Comparison of ENCODE assay signal across 12 cellular contexts in genomic region chr5:61177716-61178115, GRCh38. TPM values are rescaled to one million over a fixed set of nuclear protein-coding genes. Genes with fewer than 3 reads are reported as not detected.
DNase-seq lines count a peak whose midpoint lies in the region; ATAC-seq and TF ChIP-seq lines count a peak whose summit lies in the region.
"Had no signal": no experiment of that assay in that cellular context is flagged by ENCODE, and none has a peak within 500 bp of the region (broad histone marks: within the 10 kb centered on the region; RNA-seq: fewer than 3 reads in every experiment).

No MANE protein-coding gene starts in this region.

- H3K27me3 ChIP-seq in hepatocyte (no peaks in the 10 kb centered on the region), smooth muscle cell (ENCODE audit: low read depth) (no peaks in the 10 kb centered on the region), testis (no peaks in the 10 kb centered on the region)

- no peaks in the 10 kb centered on the region for H3K4me1 ChIP-seq in hepatocyte (ENCODE audit: insufficient read depth)
- no peaks in the 10 kb centered on the region for H3K4me1 ChIP-seq in smooth muscle cell (ENCODE audit: low read depth)
- H3K4me1 ChIP-seq in testis, result no peaks in the 10 kb centered on the region

- no peaks in the 10 kb centered on the region for H3K36me3 Mint-ChIP-seq in activated naive CD4-positive, alpha-beta T cell treated with anti-CD3 and anti-CD28 coated beads, Interleukin-2, amount 50 U/mL, for 72 hours

- intact Hi-C loops in testis (cut with DNase I; ENCODE audit: low total_unique reads), result no loop called here

- peaks cover 0 to 4% of the 10 kb centered on the region in 2 donors for H3K9me3 Mint-ChIP-seq in activated naive CD4-positive, alpha-beta T cell treated with anti-CD3 and anti-CD28 coated beads, Interleukin-2, amount 50 U/mL, for 72 hours

- H3K36me3 ChIP-seq in hepatocyte (replicated peaks; ENCODE audit: insufficient read depth, low read depth), result no peaks in the 10 kb centered on the region
- no peaks in the 10 kb centered on the region for H3K36me3 ChIP-seq in smooth muscle cell (ENCODE audit: low read depth)
- H3K36me3 ChIP-seq in testis (ENCODE audit: low read depth, missing control alignments), result no peaks in the 10 kb centered on the region

- WGBS in hepatocyte (ENCODE audit: low lambda C conversion rate, missing lambda C conversion rate), result 94% methylated on average over 7 of the region's 7 CpGs
- 82% methylated on average over 7 of the region's 7 CpGs for WGBS in smooth muscle cell (ENCODE audit: low lambda C conversion rate)
- 89 to 93% methylated on average over 7 of the region's 7 CpGs for WGBS in testis, 2 donors

- H3K27ac ChIP-seq in hepatocyte (no peak overlapping the region), smooth muscle cell (ENCODE audit: low read depth) (no peak overlapping the region), testis (no peak overlapping the region)
- H3K27ac ChIP-seq: epithelial cell of prostate had no signal

- peak; percentile 45 for DNase-seq in medulla oblongata (ENCODE audit: extremely low spot score)
- DNase-seq in activated naive CD4-positive, alpha-beta T cell treated with anti-CD3 and anti-CD28 coated beads, Interleukin-2, amount 50 U/mL, for 72 hours (ENCODE audit: low spot score in 2 of 2), result no peak
- DNase-seq in hepatocyte (ENCODE audit: low spot score), result no peak
- no peak for DNase-seq in smooth muscle cell (lab: John Stamatoyannopoulos, UW; ENCODE audit: unreplicated experiment)
- DNase-seq in testis, result no peak
- DNase-seq: activated CD8-positive, alpha-beta memory T cell treated with anti-CD3 and anti-CD28 coated beads, Interleukin-2, amount 50 U/mL, for 48 hours; NCI-H526; stimulated activated naive CD4-positive, alpha-beta T cell treated with Interleukin-2 at 50 U/mL for 16 hours had no signal

- ATAC-seq in GM18861 (IDR thresholded peaks at IDR 0.05; ENCODE audit: unreplicated experiment) (peak; percentile 66), GM21526 (IDR thresholded peaks at IDR 0.05; ENCODE audit: low FRiP score, unreplicated experiment) (peak; percentile 90), HG03103 (IDR thresholded peaks at IDR 0.05; ENCODE audit: low read depth, unreplicated experiment) (peak; percentile 77)
- ATAC-seq in activated naive CD4-positive, alpha-beta T cell treated with anti-CD3 and anti-CD28 coated beads, Interleukin-2, amount 50 U/mL, for 72 hours, result no peak

- H3K9me2 ChIP-seq in hepatocyte (replicated peaks; ENCODE audit: insufficient read depth), result no peaks in the 10 kb centered on the region

- no peak overlapping the region for H3K9ac ChIP-seq in smooth muscle cell (ENCODE audit: low read depth)

- H2AFZ ChIP-seq in hepatocyte (no peak overlapping the region), smooth muscle cell (ENCODE audit: low read depth) (no peak overlapping the region)

- no peak overlapping the region for H3K4me3 ChIP-seq in hepatocyte
- H3K4me3 ChIP-seq in smooth muscle cell, result no peak overlapping the region
- no peak overlapping the region for H3K4me3 ChIP-seq in testis

- no peak for TF ChIP-seq CTCF in hepatocyte (IDR thresholded peaks at IDR 0.05; ENCODE audit: poor library complexity)
- no peak for TF ChIP-seq CTCF in smooth muscle cell (IDR thresholded peaks at IDR 0.05; ENCODE audit: borderline replicate concordance, insufficient read depth, poor library complexity, severe bottlenecking)
- no peak for TF ChIP-seq CTCF in testis (IDR thresholded peaks at IDR 0.05)

- no peak overlapping the region for H3K4me2 ChIP-seq in hepatocyte
- no peak overlapping the region for H3K4me2 ChIP-seq in smooth muscle cell

- H3K27ac Mint-ChIP-seq in activated naive CD4-positive, alpha-beta T cell treated with anti-CD3 and anti-CD28 coated beads, Interleukin-2, amount 50 U/mL, for 72 hours, result no peak overlapping the region

- H3K9me3 ChIP-seq in hepatocyte (ENCODE audit: low read depth) (no peaks in the 10 kb centered on the region), smooth muscle cell (replicated peaks; ENCODE audit: low read depth) (no peaks in the 10 kb centered on the region), testis (no peaks in the 10 kb centered on the region)

- no peaks in the 10 kb centered on the region for H3F3A ChIP-seq in smooth muscle cell (ENCODE audit: low read depth)

- H3K79me2 ChIP-seq in hepatocyte (no peaks in the 10 kb centered on the region), smooth muscle cell (ENCODE audit: low read depth) (no peaks in the 10 kb centered on the region)

- H4K20me1 ChIP-seq in hepatocyte (ENCODE audit: insufficient read depth, poor library complexity, severe bottlenecking) (no peaks in the 10 kb centered on the region), smooth muscle cell (ENCODE audit: low read depth) (no peaks in the 10 kb centered on the region)

- no peak for TF ChIP-seq POLR2A in testis (IDR thresholded peaks at IDR 0.05)

RNA-seq across cellular contexts. Expression of gene SMIM15, which starts 15.4 kb away (rescaled TPM):
- 10 to 100 TPM; 45.2 to 66.8 TPM for total RNA-seq in activated naive CD4-positive, alpha-beta T cell treated with anti-CD3 and anti-CD28 coated beads, Interleukin-2, amount 50 U/mL, for 72 hours
- total RNA-seq in hepatocyte, result 50.4 and 55.0 TPM in 2 replicates
- polyA plus RNA-seq in hepatocyte, result 50.4 and 65.8 TPM in 2 replicates
- 47.5 and 52.2 TPM in 2 replicates for total RNA-seq in smooth muscle cell
- 46.5 and 51.4 TPM in 2 replicates for polyA plus RNA-seq in smooth muscle cell
- 10 to 100 TPM; 23.7 to 35.0 TPM for total RNA-seq in testis
- 38.8 TPM for polyA plus RNA-seq in testis (ENCODE audit: insufficient read depth, low read depth, low replicate concordance)

Comparison
In these comparisons a context has a peak if more than half of its experiments do, and no peak if none do; other contexts are left out.
1. ATAC-seq: peak in GM18861 (single experiment), GM21526 (single experiment) and HG03103 (single experiment); none in activated naive CD4-positive, alpha-beta T cell treated with anti-CD3 and anti-CD28 coated beads, Interleukin-2, amount 50 U/mL, for 72 hours (0 of 2).